In genomic region chr6:122471107-122472021, GRCh38 we compare ENCODE assay signal across 8 cellular contexts. TPM values are rescaled to one million over a fixed set of nuclear protein-coding genes. Genes with fewer than 3 reads are reported as not detected.
DNase-seq lines count a peak whose midpoint lies in the region; ATAC-seq, FAIRE-seq and TF ChIP-seq lines count a peak whose summit lies in the region.

Gene SERINC1, minus strand, starts transcription at chr6:122471807. Its CDS starts 70 bp downstream, at chr6:122471737.

- H3K36me3 ChIP-seq in OCI-LY7 (ENCODE audit: insufficient read depth, low read length) (peaks cover 8% of the 10 kb centered on the region), endothelial cell of umbilical vein (ENCODE audit: control insufficient read depth in 2 of 2, extremely low read depth in 1 of 2, insufficient read depth in 2 of 2, low read length in 2 of 2) (peaks cover 0 to under 1% of the 10 kb centered on the region in 2 experiments)

- BruUV-seq in OCI-LY7 (replicated peaks; lab: Mats Ljungman, UMichigan) (TSS peak; percentile 74), endothelial cell of umbilical vein (replicated peaks; lab: Mats Ljungman, UMichigan) (TSS peak; percentile 70)

- H3K27me3 ChIP-seq in endothelial cell of umbilical vein (ENCODE audit: control insufficient read depth in 2 of 2, insufficient read depth in 2 of 2, low read length in 2 of 2) = no peaks in the 10 kb centered on the region

- H3K9me3 ChIP-seq in OCI-LY7 (ENCODE audit: low read length) (no peaks in the 10 kb centered on the region), endothelial cell of umbilical vein (replicated peaks; ENCODE audit: control insufficient read depth, insufficient read depth, low read length) (no peaks in the 10 kb centered on the region)

- DNase-seq in D721Med (ENCODE audit: insufficient read length, low spot score) = peak; percentile 30
- DNase-seq in HuH-7.5 (ENCODE audit: low spot score) = peak; percentile 55
- peak; percentile 94 for DNase-seq in OCI-LY7 (ENCODE audit: low spot score)
- DNase-seq in activated T-cell treated with anti-CD3 and anti-CD28 coated beads for 1 hour (ENCODE audit: low read depth) = peak; percentile 85
- DNase-seq in endothelial cell of umbilical vein (ENCODE audit: low read depth, low spot score) = peak; percentile 97
- DNase-seq in midbrain (lab: John Stamatoyannopoulos, UW) = peak; percentile 98
- peak; percentile 83 to 87 for DNase-seq in stimulated activated CD8-positive, alpha-beta memory T cell treated with anti-CD3 and anti-CD28 coated beads, Interleukin-2, amount 100 ng/mL, for 1 hour (ENCODE audit: low read depth in 2 of 2)

- H3K27ac ChIP-seq in OCI-LY7 (ENCODE audit: low read depth, low read length, poor library complexity, severe bottlenecking) = peak within 1 kb of the TSS; percentile 59
- peak within 1 kb of the TSS; percentile 91 for H3K27ac ChIP-seq in endothelial cell of umbilical vein (ENCODE audit: insufficient read depth, low read depth, low read length)

- TF ChIP-seq CTCF in D721Med (IDR thresholded peaks at IDR 0.05; ENCODE audit: insufficient read depth, missing control alignments) (no peak), OCI-LY7 (conservative IDR thresholded peaks at IDR 0.05; ENCODE audit: low read length) (no peak), endothelial cell of umbilical vein (IDR thresholded peaks at IDR 0.05; ENCODE audit: extremely low read depth in 1 of 2, insufficient read depth in 1 of 2, low read depth in 1 of 2, low read length in 2 of 2) (no peak)

- H3K79me2 ChIP-seq in OCI-LY7 (ENCODE audit: insufficient read depth, low read depth, low read length) (peaks cover 58% of the 10 kb centered on the region), endothelial cell of umbilical vein (ENCODE audit: control insufficient read depth, insufficient read depth, low read length) (peaks cover 52% of the 10 kb centered on the region)

- H4K20me1 ChIP-seq in OCI-LY7 (ENCODE audit: insufficient read depth, low read length) = 0 out of 2 replicates have a peak, but pooled peaks cover 5% of the 10 kb centered on the region
- peaks cover 7% of the 10 kb centered on the region for H4K20me1 ChIP-seq in endothelial cell of umbilical vein (replicated peaks; ENCODE audit: control insufficient read depth, extremely low read depth, insufficient read depth, low read length)

- CTCF ChIA-PET in OCI-LY7 (lab: Charles Lee; ENCODE audit: unreplicated experiment) = no interaction called here
- CTCF ChIA-PET in endothelial cell of umbilical vein (lab: Charles Lee) = interaction anchor here (1.1 to 1.7 kb wide), 3 partner anchors 21 to 1244 kb away, joined by 3 to 6 read pairs (median 6); no protein-coding TSS in a partner anchor

- peak; percentile 96 for FAIRE-seq in D721Med (lab: Jason Lieb, UNC)
- FAIRE-seq in endothelial cell of umbilical vein (lab: Jason Lieb, UNC) = peak; percentile 88

- dilution Hi-C loops in endothelial cell of umbilical vein (cut with MboI; ENCODE audit: extremely low pct_ligation_motif_present, low sequenced_read_pairs) = no loop called here

- H3K9me2 ChIP-seq in OCI-LY7 (ENCODE audit: insufficient read depth, low read length) = no peaks in the 10 kb centered on the region

- peak; percentile 82 for TF ChIP-seq POLR2A in endothelial cell of umbilical vein (IDR thresholded peaks at IDR 0.05; ENCODE audit: low read depth, low read length)

- ATAC-seq in GM21526 (IDR thresholded peaks at IDR 0.05; ENCODE audit: low FRiP score, unreplicated experiment) = peak; percentile 100

- intact Hi-C loops in OCI-LY7 (cut with micrococcal nuclease; ENCODE audit: unreplicated experiment) (loop anchor here (1.0 kb wide), 1 partner anchor 72 kb away; the partner anchor contains the start of gene HSF2), endothelial cell of umbilical vein (cut with micrococcal nuclease) (loop anchor here (1.0 to 5.0 kb wide), 3 partner anchors 72 to 1034 kb away; partner anchors contain the start of genes GJA1, HSF2 and SMPDL3A)

- POLR2A ChIA-PET in OCI-LY7 (lab: Charles Lee) (interaction anchor here (0.7 to 2.4 kb wide), 7 partner anchors 18 to 388 kb away, joined by 3 to 7 read pairs (median 4); no protein-coding TSS in a partner anchor), endothelial cell of umbilical vein (lab: Charles Lee) (interaction anchor here (0.7 kb wide), 1 partner anchor 72 kb away, joined by 3 read pairs; the partner anchor contains the start of gene HSF2)

- H2AFZ ChIP-seq in OCI-LY7 (ENCODE audit: low read length) (peak within 1 kb of the TSS; percentile 97), endothelial cell of umbilical vein (ENCODE audit: low read depth, low read length) (peak within 1 kb of the TSS; percentile 83)

- H3K9ac ChIP-seq in endothelial cell of umbilical vein (replicated peaks; ENCODE audit: extremely low read depth, insufficient read depth, low read length) = peak within 1 kb of the TSS; percentile 97

- H3K4me3 ChIP-seq in OCI-LY7 (ENCODE audit: low read depth, low read length, poor library complexity, severe bottlenecking) (peak within 1 kb of the TSS; percentile 88), endothelial cell of umbilical vein (replicated peaks in 1 of 3; ENCODE audit: insufficient read depth in 1 of 3, low read depth in 1 of 3, low read length in 3 of 3) (peak within 1 kb of the TSS; percentile 83 to 98 (median 97))

- H3K4me1 ChIP-seq in OCI-LY7 (ENCODE audit: insufficient read depth, low read length, poor library complexity, severe bottlenecking) (peaks cover 13% of the 10 kb centered on the region), endothelial cell of umbilical vein (ENCODE audit: control insufficient read depth, extremely low read depth, insufficient read depth, low read length) (peaks cover 8% of the 10 kb centered on the region)

- H3K9me1 ChIP-seq in endothelial cell of umbilical vein (replicated peaks; ENCODE audit: control insufficient read depth, extremely low read depth, insufficient read depth, low read length) = no peaks in the 10 kb centered on the region

- H3K4me2 ChIP-seq in OCI-LY7 (ENCODE audit: low read length) = peak within 1 kb of the TSS; percentile 86
- peak within 1 kb of the TSS; percentile 95 for H3K4me2 ChIP-seq in endothelial cell of umbilical vein (ENCODE audit: insufficient read depth, low read length)

TF ChIP-seq in endothelial cell of umbilical vein, 7 proteins besides CTCF, POLR2A, EP300 and RAD21:
- no peak for TF ChIP-seq MAX (IDR thresholded peaks at IDR 0.05; ENCODE audit: insufficient read depth, insufficient read length)
- peak; percentile 69 for TF ChIP-seq POLR2AphosphoS5 (IDR thresholded peaks at IDR 0.05; ENCODE audit: insufficient read depth, low read depth, low read length)

RNA-seq across cellular contexts. Expression of gene SERINC1, which starts in this region (rescaled TPM):
- 12.7 and 12.8 TPM in 2 replicates for total RNA-seq in OCI-LY7 (2014; rRNA removed; shearing (Covaris generic))
- total RNA-seq in OCI-LY7 (2022) (26.0 and 26.9 TPM in 2 replicates), endothelial cell of umbilical vein (76.5 and 82.0 TPM in 2 replicates)
- polyA plus RNA-seq in endothelial cell of umbilical vein = 29.4 and 40.4 TPM in 2 replicates
- polyA plus RNA-seq in endothelial cell of umbilical vein (2011; cell fraction: cytosol; rRNA removed) = 35.4 and 35.6 TPM in 2 replicates
- 21.3 and 28.9 TPM in 2 replicates for polyA plus RNA-seq in endothelial cell of umbilical vein (2011; cell fraction: nucleus; rRNA removed)
- polyA plus RNA-seq in endothelial cell of umbilical vein (2012) = 81.5 and 99.1 TPM in 2 replicates
- polyA minus RNA-seq in endothelial cell of umbilical vein = 116 and 119 TPM in 2 replicates
- 28.8 TPM for polyA minus RNA-seq in endothelial cell of umbilical vein (2011; cell fraction: cytosol; rRNA and poly(A)+ RNA removed)
- 39.7 and 57.5 TPM in 2 replicates for polyA minus RNA-seq in endothelial cell of umbilical vein (2011; cell fraction: nucleus; rRNA and poly(A)+ RNA removed)

Comparison
In these comparisons a context has a peak if more than half of its experiments do, and no peak if none do; other contexts are left out.
1. Peak in every context shown above with its lines: DNase-seq, ATAC-seq, H3K4me3 ChIP-seq and H3K27ac ChIP-seq.
2. DNase-seq: peak in every context shown above with its lines; median percentile 98 in midbrain; 97 in endothelial cell of umbilical vein; 94 in OCI-LY7; 85 in activated T-cell treated with anti-CD3 and anti-CD28 coated beads for 1 hour; 85 in stimulated activated CD8-positive, alpha-beta memory T cell treated with anti-CD3 and anti-CD28 coated beads, Interleukin-2, amount 100 ng/mL, for 1 hour; 55 in HuH-7.5; 30 in D721Med.